21 cellular contexts compared by ENCODE assay signal in genomic region chr3:3154879-3155610, GRCh38. TPM values are rescaled to one million over a fixed set of nuclear protein-coding genes. Genes with fewer than 3 reads are reported as not detected.
A peak's percentile ranks its signal among the peaks of the same experiment; 100 is the strongest.
DNase-seq lines count a peak whose midpoint lies in the region; ATAC-seq and TF ChIP-seq lines count a peak whose summit lies in the region.
"Had no signal": no experiment of that assay in that cellular context is flagged by ENCODE, and none has a peak within 500 bp of the region (broad histone marks: within the 10 kb centered on the region; RNA-seq: fewer than 3 reads in every experiment).

No MANE protein-coding gene starts in this region.

- H3K36me3 Mint-ChIP-seq in activated CD4-positive, alpha-beta memory T cell treated with anti-CD3 and anti-CD28 coated beads for 36 hours: peaks cover 62% of the 10 kb centered on the region
- peaks cover 55% of the 10 kb centered on the region for H3K36me3 Mint-ChIP-seq in endodermal cell (ENCODE audit: low read depth)
- H3K36me3 Mint-ChIP-seq in stimulated activated naive B cell treated with anti-CD40 and anti-IgM and Interleukin-4, amounts not matched to agents 10 μg/mL and 1 μg/mL and 100 μg/mL, for 72 hours: peaks cover 26 to 44% of the 10 kb centered on the region in 2 donors

- no peaks in the 10 kb centered on the region for H3K27me3 Mint-ChIP-seq in activated CD4-positive, alpha-beta memory T cell treated with anti-CD3 and anti-CD28 coated beads for 36 hours
- no peaks in the 10 kb centered on the region for H3K27me3 Mint-ChIP-seq in endodermal cell (ENCODE audit: insufficient read depth)
- H3K27me3 Mint-ChIP-seq in stimulated activated naive B cell treated with anti-CD40 and anti-IgM and Interleukin-4, amounts not matched to agents 10 μg/mL and 1 μg/mL and 100 μg/mL, for 72 hours: no peaks in the 10 kb centered on the region
- H3K27me3 Mint-ChIP-seq: activated CD4-positive, alpha-beta T cell treated with anti-CD3 and anti-CD28 coated beads, Interleukin-2, amount 10 ng/mL, durations not matched to agents 7 days and 5 days had no signal

- WGBS in heart left ventricle, 4 donors: 87 to 93% (median 89%) methylated on average over 5 of the region's 5 CpGs
- 90 to 96% methylated on average over 4 to 5 of the region's 5 CpGs for WGBS in endodermal cell (ENCODE audit: insufficient coverage in 1 of 2, insufficient read length in 1 of 2), 2 experiments

- H3K9ac ChIP-seq in endodermal cell (ENCODE audit: extremely low read depth, low read length, poor library complexity, severe bottlenecking): no peak overlapping the region

- H3K36me3 ChIP-seq in left ventricle myocardium inferior (peaks cover 85% of the 10 kb centered on the region), heart left ventricle (peaks cover 3 to 100% (median 99%) of the 10 kb centered on the region in 9 donors), endodermal cell (ENCODE audit: control insufficient read depth, insufficient read depth, low read length) (peaks cover 84% of the 10 kb centered on the region)

- H3K4me1 Mint-ChIP-seq in activated CD4-positive, alpha-beta memory T cell treated with anti-CD3 and anti-CD28 coated beads for 36 hours (ENCODE audit: low read depth): peaks cover 36% of the 10 kb centered on the region
- no peaks in the 10 kb centered on the region for H3K4me1 Mint-ChIP-seq in endodermal cell
- peaks cover 0 to 2% of the 10 kb centered on the region in 2 donors for H3K4me1 Mint-ChIP-seq in stimulated activated naive B cell treated with anti-CD40 and anti-IgM and Interleukin-4, amounts not matched to agents 10 μg/mL and 1 μg/mL and 100 μg/mL, for 72 hours
- H3K4me1 Mint-ChIP-seq: activated CD4-positive, alpha-beta T cell treated with anti-CD3 and anti-CD28 coated beads, Interleukin-2, amount 10 ng/mL, durations not matched to agents 7 days and 5 days had no signal

- no peak overlapping the region for H3K4me3 Mint-ChIP-seq in activated CD4-positive, alpha-beta memory T cell treated with anti-CD3 and anti-CD28 coated beads for 36 hours
- no peak overlapping the region for H3K4me3 Mint-ChIP-seq in endodermal cell
- no peak overlapping the region for H3K4me3 Mint-ChIP-seq in stimulated activated naive B cell treated with anti-CD40 and anti-IgM and Interleukin-4, amounts not matched to agents 10 μg/mL and 1 μg/mL and 100 μg/mL, for 72 hours
- H3K4me3 Mint-ChIP-seq: activated CD4-positive, alpha-beta T cell treated with anti-CD3 and anti-CD28 coated beads, Interleukin-2, amount 10 ng/mL, durations not matched to agents 7 days and 5 days; activated T-cell treated with anti-CD3 and anti-CD28 coated beads, Interleukin-2, amount 50 U/mL, for 4 hours had no signal

- H3K9me3 Mint-ChIP-seq in activated CD4-positive, alpha-beta memory T cell treated with anti-CD3 and anti-CD28 coated beads for 36 hours: peaks cover 8% of the 10 kb centered on the region
- no peaks in the 10 kb centered on the region for H3K9me3 Mint-ChIP-seq in endodermal cell
- H3K9me3 Mint-ChIP-seq in stimulated activated naive B cell treated with anti-CD40 and anti-IgM and Interleukin-4, amounts not matched to agents 10 μg/mL and 1 μg/mL and 100 μg/mL, for 72 hours: no peaks in the 10 kb centered on the region
- H3K9me3 Mint-ChIP-seq: activated T-cell treated with anti-CD3 and anti-CD28 coated beads, Interleukin-2, amount 50 U/mL, for 4 hours had no signal

- H3K27me3 ChIP-seq in left ventricle myocardium inferior (ENCODE audit: low read depth): no peaks in the 10 kb centered on the region
- no peaks in the 10 kb centered on the region for H3K27me3 ChIP-seq in heart left ventricle
- H3K27me3 ChIP-seq in endodermal cell (ENCODE audit: control insufficient read depth, insufficient read depth, low read length, poor library complexity, severe bottlenecking): no peaks in the 10 kb centered on the region
- H3K27me3 ChIP-seq: esophagus muscularis mucosa had no signal

- H3K9me3 ChIP-seq in left ventricle myocardium inferior (replicated peaks): no peaks in the 10 kb centered on the region
- no peaks in the 10 kb centered on the region for H3K9me3 ChIP-seq in heart left ventricle
- H3K9me3 ChIP-seq in endodermal cell (ENCODE audit: control insufficient read depth, low read length): no peaks in the 10 kb centered on the region
- H3K9me3 ChIP-seq: esophagus muscularis mucosa, thoracic aorta had no signal

- H3K27ac ChIP-seq in left ventricle myocardium inferior (replicated peaks) (peak overlapping the region; percentile 2), heart left ventricle (peak overlapping the region in 3 of 12 donors; percentile 15 to 32 (median 22)), endodermal cell (ENCODE audit: low read depth, low read length) (peak overlapping the region; percentile 4)
- H3K27ac ChIP-seq: esophagus muscularis mucosa, thoracic aorta had no signal

- CTCF ChIA-PET in activated CD4-positive, alpha-beta memory T cell treated with anti-CD3 and anti-CD28 coated beads for 36 hours (lab: Charles Lee): interaction anchor here (0.7 to 1.0 kb wide), 2 partner anchors 18 to 22 kb away, joined by 4 to 5 read pairs; no protein-coding TSS in a partner anchor

- intact Hi-C loops in left ventricle myocardium inferior (cut with micrococcal nuclease) (no loop called here), heart left ventricle (cut with DNase I) (no loop called here)
- intact Hi-C loops in activated CD4-positive, alpha-beta memory T cell treated with anti-CD3 and anti-CD28 coated beads for 36 hours (cut with micrococcal nuclease): no loop called here

- peaks cover 20% of the 10 kb centered on the region for H3K4me1 ChIP-seq in left ventricle myocardium inferior
- H3K4me1 ChIP-seq in heart left ventricle: peaks cover 0 to 16% (median 6%) of the 10 kb centered on the region in 12 donors
- no peaks in the 10 kb centered on the region for H3K4me1 ChIP-seq in endodermal cell (ENCODE audit: control insufficient read depth, insufficient read depth, low read length)

- ATAC-seq in heart left ventricle (no peak), GM18858 (IDR thresholded peaks at IDR 0.05; ENCODE audit: unreplicated experiment) (no peak), GM21390 (IDR thresholded peaks at IDR 0.05; ENCODE audit: unreplicated experiment) (no peak)
- no peak for ATAC-seq in stimulated activated naive B cell treated with anti-CD40 and anti-IgM and Interleukin-4, amounts not matched to agents 10 μg/mL and 1 μg/mL and 100 μg/mL, for 72 hours (replicated peaks)
- ATAC-seq: activated T-cell treated with anti-CD3 and anti-CD28 coated beads, Interleukin-2, amount 50 U/mL, for 4 hours; left colon had no signal

- POLR2A ChIA-PET in activated CD4-positive, alpha-beta memory T cell treated with anti-CD3 and anti-CD28 coated beads for 36 hours (lab: Charles Lee): no interaction called here

- TF ChIP-seq CTCF in left ventricle myocardium inferior (IDR thresholded peaks at IDR 0.05; ENCODE audit: borderline replicate concordance) (no peak), heart left ventricle (IDR thresholded peaks at IDR 0.05) (no peak), endodermal cell (conservative IDR thresholded peaks at IDR 0.05) (no peak)

- no peak for DNase-seq in left ventricle myocardium inferior
- DNase-seq in heart left ventricle: no peak
- no peak for DNase-seq in activated CD4-positive, alpha-beta memory T cell treated with anti-CD3 and anti-CD28 coated beads for 36 hours
- no peak for DNase-seq in endodermal cell
- no peak for DNase-seq in stimulated activated naive B cell treated with anti-CD40 and anti-IgM and Interleukin-4, amounts not matched to agents 10 μg/mL and 1 μg/mL and 100 μg/mL, for 72 hours
- no peak for DNase-seq in NCI-H1930 (lab: John Stamatoyannopoulos, UW)
- DNase-seq: activated CD4-positive, alpha-beta T cell treated with anti-CD3 and anti-CD28 coated beads, Interleukin-2, amount 10 ng/mL, durations not matched to agents 7 days and 5 days; activated T-cell treated with anti-CD3 and anti-CD28 coated beads, Interleukin-2, amount 50 U/mL, for 4 hours; amygdala; caudate nucleus; left colon; NCI-H1105 treated with DMSO at 0.1 percent for 48 hours; NCI-H2107; NCI-H524; nucleus accumbens had no signal

- no peak for TF ChIP-seq POLR2A in heart left ventricle (IDR thresholded peaks at IDR 0.05)

- peak overlapping the region; percentile 46 for H3K27ac Mint-ChIP-seq in activated CD4-positive, alpha-beta memory T cell treated with anti-CD3 and anti-CD28 coated beads for 36 hours
- no peak overlapping the region for H3K27ac Mint-ChIP-seq in endodermal cell
- peak overlapping the region; percentile 38 for H3K27ac Mint-ChIP-seq in stimulated activated naive B cell treated with anti-CD40 and anti-IgM and Interleukin-4, amounts not matched to agents 10 μg/mL and 1 μg/mL and 100 μg/mL, for 72 hours
- H3K27ac Mint-ChIP-seq: activated CD4-positive, alpha-beta T cell treated with anti-CD3 and anti-CD28 coated beads, Interleukin-2, amount 10 ng/mL, durations not matched to agents 7 days and 5 days had no signal

- no peak overlapping the region for H3K4me3 ChIP-seq in left ventricle myocardium inferior
- no peak overlapping the region for H3K4me3 ChIP-seq in heart left ventricle
- H3K4me3 ChIP-seq in endodermal cell (ENCODE audit: low read length): no peak overlapping the region
- H3K4me3 ChIP-seq: esophagus muscularis mucosa, thoracic aorta had no signal

RNA-seq across cellular contexts. Expression of gene CRBN, which starts 24.4 kb away (rescaled TPM):
- 53.8 TPM for total RNA-seq in left ventricle myocardium inferior
- 10 to 100 TPM; 35.9 to 64.7 (median 56.0) TPM for total RNA-seq in heart left ventricle
- 10 to 100 TPM; 18.7 to 26.8 TPM for polyA plus RNA-seq in heart left ventricle
- 10 to 100 TPM; 40.4 to 45.4 TPM for total RNA-seq in activated CD4-positive, alpha-beta memory T cell treated with anti-CD3 and anti-CD28 coated beads for 36 hours
- 10 to 100 TPM; 35.3 to 36.8 TPM for total RNA-seq in endodermal cell
- polyA plus RNA-seq in endodermal cell (2013, experiment 1 of 2): 47.5 TPM
- polyA plus RNA-seq in endodermal cell (2013, experiment 2 of 2): 43.9 TPM

RNA-seq across cellular contexts. Expression of gene TRNT1, which starts 28.3 kb away (rescaled TPM):
- total RNA-seq in left ventricle myocardium inferior: 14.6 TPM
- 10 to 100 TPM in 6 of 9 donors, 1 to 10 TPM in 3; 5.4 to 14.7 (median 11.1) TPM for total RNA-seq in heart left ventricle
- 10 to 100 TPM in 1 of 2 donors, 1 to 10 TPM in 1; 6.8 to 14.4 TPM for polyA plus RNA-seq in heart left ventricle
- 10 to 100 TPM; 51.5 to 53.6 TPM for total RNA-seq in activated CD4-positive, alpha-beta memory T cell treated with anti-CD3 and anti-CD28 coated beads for 36 hours
- total RNA-seq in endodermal cell: 10 to 100 TPM; 31.8 to 33.5 TPM
- 22.4 TPM for polyA plus RNA-seq in endodermal cell (2013, experiment 1 of 2)
- polyA plus RNA-seq in endodermal cell (2013, experiment 2 of 2): 22.1 TPM

RNA-seq across cellular contexts. Expression of gene IL5RA, which starts 44.9 kb away (rescaled TPM):
- total RNA-seq in left ventricle myocardium inferior (not detected), heart left ventricle (1 to 10 TPM in 1 of 9 donors, under 1 TPM in 3, not detected in 5; 0.13 to 1.0 (median 0.40) TPM), endodermal cell (not detected)
- polyA plus RNA-seq in heart left ventricle: under 1 TPM; 0.03 to 0.11 TPM
- under 1 TPM; 0.15 to 0.74 TPM for total RNA-seq in activated CD4-positive, alpha-beta memory T cell treated with anti-CD3 and anti-CD28 coated beads for 36 hours
- polyA plus RNA-seq in endodermal cell (2013, experiment 1 of 2): not detected
- polyA plus RNA-seq in endodermal cell (2013, experiment 2 of 2): not detected
- total RNA-seq: activated CD4-positive, alpha-beta T cell treated with anti-CD3 and anti-CD28 coated beads, Interleukin-2, amount 10 ng/mL, durations not matched to agents 7 days and 5 days; LHCN-M2 had no signal
- polyA plus RNA-seq: AG04450 had no signal
